Comparison of ENCODE assay signal across 3 cellular contexts in the genomic region with DNA sequence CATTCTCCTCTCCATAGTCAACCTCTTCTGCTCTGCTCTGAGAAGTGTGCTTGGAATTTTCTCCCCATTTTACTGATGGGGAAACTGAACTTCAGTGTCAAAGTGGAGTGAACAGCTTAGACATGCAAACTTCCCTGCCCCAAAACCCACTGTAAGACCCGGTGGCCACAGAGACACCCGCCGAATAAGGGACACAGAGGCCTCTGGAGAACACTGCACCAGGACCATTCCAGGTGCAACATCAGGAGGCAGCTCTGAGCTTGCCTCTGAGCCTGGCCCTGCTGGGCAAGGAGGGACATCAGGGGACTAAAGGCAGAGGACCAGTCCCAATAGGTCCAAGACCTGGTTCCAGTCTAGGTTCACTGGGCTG.
TF ChIP-seq lines count a peak whose summit lies in the region.

No MANE protein-coding gene starts in this region.

TF ChIP-seq in SK-N-SH, 30 proteins besides CTCF, POLR2A, EP300 and RAD21 (continued from another document):
- TF ChIP-seq NRF1 (IDR thresholded peaks at IDR 0.05; ENCODE audit: low read depth, low read length) (no peak), EZH2phosphoT487 (IDR thresholded peaks at IDR 0.05; ENCODE audit: borderline replicate concordance, low read depth) (no peak), GABPA (IDR thresholded peaks at IDR 0.05; ENCODE audit: low read depth) (no peak), FOSL2 (IDR thresholded peaks at IDR 0.05; ENCODE audit: borderline replicate concordance, low read depth) (no peak), RCOR1 (IDR thresholded peaks at IDR 0.05; ENCODE audit: low read length) (no peak), TAF1 (IDR thresholded peaks at IDR 0.05; ENCODE audit: borderline replicate concordance, low read depth, low read length) (no peak), GATA2 (CRISPR knock-in tag; IDR thresholded peaks at IDR 0.05) (no peak), TCF12 (IDR thresholded peaks at IDR 0.05) (no peak), CHD2 (IDR thresholded peaks at IDR 0.05; ENCODE audit: low read length, partially characterized antibody) (no peak), FOXJ3 (CRISPR knock-in tag; IDR thresholded peaks at IDR 0.05) (no peak), MEF2A (IDR thresholded peaks at IDR 0.05; ENCODE audit: borderline replicate concordance, low read depth) (no peak), TEAD4 (IDR thresholded peaks at IDR 0.05; ENCODE audit: borderline replicate concordance, insufficient read depth) (no peak)
- TF ChIP-seq, protein P1, sequence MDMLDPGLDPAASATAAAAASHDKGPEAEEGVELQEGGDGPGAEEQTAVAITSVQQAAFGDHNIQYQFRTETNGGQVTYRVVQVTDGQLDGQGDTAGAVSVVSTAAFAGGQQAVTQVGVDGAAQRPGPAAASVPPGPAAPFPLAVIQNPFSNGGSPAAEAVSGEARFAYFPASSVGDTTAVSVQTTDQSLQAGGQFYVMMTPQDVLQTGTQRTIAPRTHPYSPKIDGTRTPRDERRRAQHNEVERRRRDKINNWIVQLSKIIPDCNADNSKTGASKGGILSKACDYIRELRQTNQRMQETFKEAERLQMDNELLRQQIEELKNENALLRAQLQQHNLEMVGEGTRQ (IDR thresholded peaks at IDR 0.05; ENCODE audit: borderline replicate concordance, low read depth, low read length), result no peak
- TF ChIP-seq, protein P2, sequence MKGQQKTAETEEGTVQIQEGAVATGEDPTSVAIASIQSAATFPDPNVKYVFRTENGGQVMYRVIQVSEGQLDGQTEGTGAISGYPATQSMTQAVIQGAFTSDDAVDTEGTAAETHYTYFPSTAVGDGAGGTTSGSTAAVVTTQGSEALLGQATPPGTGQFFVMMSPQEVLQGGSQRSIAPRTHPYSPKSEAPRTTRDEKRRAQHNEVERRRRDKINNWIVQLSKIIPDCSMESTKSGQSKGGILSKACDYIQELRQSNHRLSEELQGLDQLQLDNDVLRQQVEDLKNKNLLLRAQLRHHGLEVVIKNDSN (IDR thresholded peaks at IDR 0.05; ENCODE audit: borderline replicate concordance, low read depth), result no peak
- TF ChIP-seq, protein P3, sequence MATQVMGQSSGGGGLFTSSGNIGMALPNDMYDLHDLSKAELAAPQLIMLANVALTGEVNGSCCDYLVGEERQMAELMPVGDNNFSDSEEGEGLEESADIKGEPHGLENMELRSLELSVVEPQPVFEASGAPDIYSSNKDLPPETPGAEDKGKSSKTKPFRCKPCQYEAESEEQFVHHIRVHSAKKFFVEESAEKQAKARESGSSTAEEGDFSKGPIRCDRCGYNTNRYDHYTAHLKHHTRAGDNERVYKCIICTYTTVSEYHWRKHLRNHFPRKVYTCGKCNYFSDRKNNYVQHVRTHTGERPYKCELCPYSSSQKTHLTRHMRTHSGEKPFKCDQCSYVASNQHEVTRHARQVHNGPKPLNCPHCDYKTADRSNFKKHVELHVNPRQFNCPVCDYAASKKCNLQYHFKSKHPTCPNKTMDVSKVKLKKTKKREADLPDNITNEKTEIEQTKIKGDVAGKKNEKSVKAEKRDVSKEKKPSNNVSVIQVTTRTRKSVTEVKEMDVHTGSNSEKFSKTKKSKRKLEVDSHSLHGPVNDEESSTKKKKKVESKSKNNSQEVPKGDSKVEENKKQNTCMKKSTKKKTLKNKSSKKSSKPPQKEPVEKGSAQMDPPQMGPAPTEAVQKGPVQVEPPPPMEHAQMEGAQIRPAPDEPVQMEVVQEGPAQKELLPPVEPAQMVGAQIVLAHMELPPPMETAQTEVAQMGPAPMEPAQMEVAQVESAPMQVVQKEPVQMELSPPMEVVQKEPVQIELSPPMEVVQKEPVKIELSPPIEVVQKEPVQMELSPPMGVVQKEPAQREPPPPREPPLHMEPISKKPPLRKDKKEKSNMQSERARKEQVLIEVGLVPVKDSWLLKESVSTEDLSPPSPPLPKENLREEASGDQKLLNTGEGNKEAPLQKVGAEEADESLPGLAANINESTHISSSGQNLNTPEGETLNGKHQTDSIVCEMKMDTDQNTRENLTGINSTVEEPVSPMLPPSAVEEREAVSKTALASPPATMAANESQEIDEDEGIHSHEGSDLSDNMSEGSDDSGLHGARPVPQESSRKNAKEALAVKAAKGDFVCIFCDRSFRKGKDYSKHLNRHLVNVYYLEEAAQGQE (IDR thresholded peaks at IDR 0.05; ENCODE audit: low read depth, low read length), result no peak

TF ChIP-seq in SK-N-SH treated with all-trans-retinoic acid at 6 μM for 48 hours, 23 proteins besides CTCF, POLR2A, EP300 and RAD21 (continued from another document):
- TF ChIP-seq ESRRG (CRISPR knock-in tag; IDR thresholded peaks at IDR 0.05) (no peak), TCF4 (CRISPR knock-in tag; IDR thresholded peaks at IDR 0.05; ENCODE audit: borderline replicate concordance) (no peak), BACH2 (CRISPR knock-in tag; IDR thresholded peaks at IDR 0.05; ENCODE audit: borderline replicate concordance) (no peak), ZNF70 (CRISPR knock-in tag; IDR thresholded peaks at IDR 0.05) (no peak), ZC3H10 (CRISPR knock-in tag; IDR thresholded peaks at IDR 0.05) (no peak), ZFP3 (CRISPR knock-in tag; IDR thresholded peaks at IDR 0.05) (no peak), ZNF565 (CRISPR knock-in tag; conservative IDR thresholded peaks at IDR 0.05; ENCODE audit: low read depth) (no peak)
- TF ChIP-seq, protein P4, sequence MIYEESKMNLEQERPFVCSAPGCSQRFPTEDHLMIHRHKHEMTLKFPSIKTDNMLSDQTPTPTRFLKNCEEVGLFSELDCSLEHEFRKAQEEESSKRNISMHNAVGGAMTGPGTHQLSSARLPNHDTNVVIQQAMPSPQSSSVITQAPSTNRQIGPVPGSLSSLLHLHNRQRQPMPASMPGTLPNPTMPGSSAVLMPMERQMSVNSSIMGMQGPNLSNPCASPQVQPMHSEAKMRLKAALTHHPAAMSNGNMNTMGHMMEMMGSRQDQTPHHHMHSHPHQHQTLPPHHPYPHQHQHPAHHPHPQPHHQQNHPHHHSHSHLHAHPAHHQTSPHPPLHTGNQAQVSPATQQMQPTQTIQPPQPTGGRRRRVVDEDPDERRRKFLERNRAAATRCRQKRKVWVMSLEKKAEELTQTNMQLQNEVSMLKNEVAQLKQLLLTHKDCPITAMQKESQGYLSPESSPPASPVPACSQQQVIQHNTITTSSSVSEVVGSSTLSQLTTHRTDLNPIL (CRISPR knock-in tag; IDR thresholded peaks at IDR 0.05; ENCODE audit: low read depth), result no peak
- TF ChIP-seq, protein P5, sequence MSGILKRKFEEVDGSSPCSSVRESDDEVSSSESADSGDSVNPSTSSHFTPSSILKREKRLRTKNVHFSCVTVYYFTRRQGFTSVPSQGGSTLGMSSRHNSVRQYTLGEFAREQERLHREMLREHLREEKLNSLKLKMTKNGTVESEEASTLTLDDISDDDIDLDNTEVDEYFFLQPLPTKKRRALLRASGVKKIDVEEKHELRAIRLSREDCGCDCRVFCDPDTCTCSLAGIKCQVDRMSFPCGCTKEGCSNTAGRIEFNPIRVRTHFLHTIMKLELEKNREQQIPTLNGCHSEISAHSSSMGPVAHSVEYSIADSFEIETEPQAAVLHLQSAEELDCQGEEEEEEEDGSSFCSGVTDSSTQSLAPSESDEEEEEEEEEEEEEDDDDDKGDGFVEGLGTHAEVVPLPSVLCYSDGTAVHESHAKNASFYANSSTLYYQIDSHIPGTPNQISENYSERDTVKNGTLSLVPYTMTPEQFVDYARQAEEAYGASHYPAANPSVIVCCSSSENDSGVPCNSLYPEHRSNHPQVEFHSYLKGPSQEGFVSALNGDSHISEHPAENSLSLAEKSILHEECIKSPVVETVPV (CRISPR knock-in tag; IDR thresholded peaks at IDR 0.05), result no peak

TF ChIP-seq in liver, 16 proteins besides CTCF, POLR2A, EP300 and RAD21 (continued from another document):
- TF ChIP-seq, protein P3 (IDR thresholded peaks at IDR 0.05), result no peak
- TF ChIP-seq NR2F2 (IDR thresholded peaks at IDR 0.05), result no peak
- TF ChIP-seq YY1 (IDR thresholded peaks at IDR 0.05), result no peak
- no peak for TF ChIP-seq TAF1 (conservative IDR thresholded peaks at IDR 0.05)
- no peak for TF ChIP-seq HNF4G (IDR thresholded peaks at IDR 0.05)
- TF ChIP-seq, protein P6, sequence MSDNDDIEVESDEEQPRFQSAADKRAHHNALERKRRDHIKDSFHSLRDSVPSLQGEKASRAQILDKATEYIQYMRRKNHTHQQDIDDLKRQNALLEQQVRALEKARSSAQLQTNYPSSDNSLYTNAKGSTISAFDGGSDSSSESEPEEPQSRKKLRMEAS (IDR thresholded peaks at IDR 0.05), result no peak
- TF ChIP-seq, protein P7, sequence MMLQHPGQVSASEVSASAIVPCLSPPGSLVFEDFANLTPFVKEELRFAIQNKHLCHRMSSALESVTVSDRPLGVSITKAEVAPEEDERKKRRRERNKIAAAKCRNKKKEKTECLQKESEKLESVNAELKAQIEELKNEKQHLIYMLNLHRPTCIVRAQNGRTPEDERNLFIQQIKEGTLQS (IDR thresholded peaks at IDR 0.05), result no peak
- TF ChIP-seq HNF4A (conservative IDR thresholded peaks at IDR 0.05), result no peak
- TF ChIP-seq GABPA (IDR thresholded peaks at IDR 0.05 in 1 of 2, conservative IDR thresholded peaks at IDR 0.05 in 1 of 2), result no peak
- TF ChIP-seq, protein P8, sequence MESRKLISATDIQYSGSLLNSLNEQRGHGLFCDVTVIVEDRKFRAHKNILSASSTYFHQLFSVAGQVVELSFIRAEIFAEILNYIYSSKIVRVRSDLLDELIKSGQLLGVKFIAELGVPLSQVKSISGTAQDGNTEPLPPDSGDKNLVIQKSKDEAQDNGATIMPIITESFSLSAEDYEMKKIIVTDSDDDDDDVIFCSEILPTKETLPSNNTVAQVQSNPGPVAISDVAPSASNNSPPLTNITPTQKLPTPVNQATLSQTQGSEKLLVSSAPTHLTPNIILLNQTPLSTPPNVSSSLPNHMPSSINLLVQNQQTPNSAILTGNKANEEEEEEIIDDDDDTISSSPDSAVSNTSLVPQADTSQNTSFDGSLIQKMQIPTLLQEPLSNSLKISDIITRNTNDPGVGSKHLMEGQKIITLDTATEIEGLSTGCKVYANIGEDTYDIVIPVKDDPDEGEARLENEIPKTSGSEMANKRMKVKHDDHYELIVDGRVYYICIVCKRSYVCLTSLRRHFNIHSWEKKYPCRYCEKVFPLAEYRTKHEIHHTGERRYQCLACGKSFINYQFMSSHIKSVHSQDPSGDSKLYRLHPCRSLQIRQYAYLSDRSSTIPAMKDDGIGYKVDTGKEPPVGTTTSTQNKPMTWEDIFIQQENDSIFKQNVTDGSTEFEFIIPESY (IDR thresholded peaks at IDR 0.05), result no peak
- TF ChIP-seq JUND (IDR thresholded peaks at IDR 0.05), result no peak
